ENCODE assay signal across 18 cellular contexts in genomic region chr14:84750284-84750683, GRCh38.
"Had no signal": no experiment of that assay in that cellular context is flagged by ENCODE, and none has a peak within 500 bp of the region (broad histone marks: within the 10 kb centered on the region; RNA-seq: fewer than 3 reads in every experiment).

No MANE protein-coding gene starts in this region.

- H3K36me3 Mint-ChIP-seq: activated naive CD4-positive, alpha-beta T cell treated with anti-CD3 and anti-CD28 coated beads, Interleukin-2, amount 10 ng/mL, durations not matched to agents 7 days and 5 days had no signal

- H3K4me3 ChIP-seq: dorsolateral prefrontal cortex, esophagus squamous epithelium, psoas muscle, suprapubic skin had no signal

- ATAC-seq: left ventricle myocardium superior; psoas muscle; sciatic nerve; stimulated activated naive CD8-positive, alpha-beta T cell treated with anti-CD3 and anti-CD28 coated beads, Interleukin-15, Interleukin-2, amounts not matched to agents 100 U/mL and 50 U/mL, for 24 hours had no signal

- H3K4me1 ChIP-seq: esophagus squamous epithelium, psoas muscle, suprapubic skin had no signal

- DNase-seq: activated CD4-positive, alpha-beta T cell treated with anti-CD3 and anti-CD28 coated beads, Interleukin-2, amount 10 ng/mL, durations not matched to agents 24 days and 14 days; activated CD8-positive, alpha-beta memory T cell treated with anti-CD3 and anti-CD28 coated beads for 24 hours; activated naive CD4-positive, alpha-beta T cell treated with anti-CD3 and anti-CD28 coated beads, Interleukin-2, amount 10 ng/mL, durations not matched to agents 7 days and 5 days; amygdala; cerebellar nuclear complex; dorsolateral prefrontal cortex; esophagus squamous epithelium; head of caudate nucleus; islet precursor cell; left ventricle myocardium superior; midbrain; psoas muscle; stimulated activated CD4-positive, alpha-beta T cell treated with anti-CD3 and anti-CD28 coated beads, Interleukin-12 subunit alpha, Interleukin-12 subunit beta, amount 100 ng/mL, for 4 hours; stimulated activated naive CD8-positive, alpha-beta T cell treated with anti-CD3 and anti-CD28 coated beads, Interleukin-15, Interleukin-2, amounts not matched to agents 100 U/mL and 50 U/mL, for 24 hours had no signal

- H3K27ac Mint-ChIP-seq: activated CD4-positive, alpha-beta T cell treated with anti-CD3 and anti-CD28 coated beads, Interleukin-2, amount 10 ng/mL, durations not matched to agents 24 days and 14 days; activated naive CD4-positive, alpha-beta T cell treated with anti-CD3 and anti-CD28 coated beads, Interleukin-2, amount 10 ng/mL, durations not matched to agents 7 days and 5 days; T-helper 1 cell treated with Interleukin-12 subunit alpha and Interleukin-12 subunit beta and Interleukin-4 antibody, amounts not matched to agents 30 μg/mL and 1 μg/mL, for 36 hours had no signal

- H3K27me3 Mint-ChIP-seq: activated CD4-positive, alpha-beta T cell treated with anti-CD3 and anti-CD28 coated beads, Interleukin-2, amount 10 ng/mL, durations not matched to agents 24 days and 14 days; activated naive CD4-positive, alpha-beta T cell treated with anti-CD3 and anti-CD28 coated beads, Interleukin-2, amount 10 ng/mL, durations not matched to agents 7 days and 5 days had no signal

- H3K4me1 Mint-ChIP-seq: activated CD4-positive, alpha-beta T cell treated with anti-CD3 and anti-CD28 coated beads, Interleukin-2, amount 10 ng/mL, durations not matched to agents 24 days and 14 days; activated naive CD4-positive, alpha-beta T cell treated with anti-CD3 and anti-CD28 coated beads, Interleukin-2, amount 10 ng/mL, durations not matched to agents 7 days and 5 days had no signal

- H3K27me3 ChIP-seq: dorsolateral prefrontal cortex, esophagus squamous epithelium, suprapubic skin had no signal

- H3K27ac ChIP-seq: dorsolateral prefrontal cortex, esophagus squamous epithelium, psoas muscle, suprapubic skin had no signal

- H3K4me3 Mint-ChIP-seq: activated CD4-positive, alpha-beta T cell treated with anti-CD3 and anti-CD28 coated beads, Interleukin-2, amount 10 ng/mL, durations not matched to agents 24 days and 14 days; activated naive CD4-positive, alpha-beta T cell treated with anti-CD3 and anti-CD28 coated beads, Interleukin-2, amount 10 ng/mL, durations not matched to agents 7 days and 5 days; T-helper 1 cell treated with Interleukin-12 subunit alpha and Interleukin-12 subunit beta and Interleukin-4 antibody, amounts not matched to agents 30 μg/mL and 1 μg/mL, for 36 hours had no signal

- FAIRE-seq: endometrium had no signal

- H3K9me3 ChIP-seq: psoas muscle had no signal

- H3K36me3 ChIP-seq: esophagus squamous epithelium, suprapubic skin had no signal
